ENCODE assay signal across 8 cellular contexts in the genomic region with DNA sequence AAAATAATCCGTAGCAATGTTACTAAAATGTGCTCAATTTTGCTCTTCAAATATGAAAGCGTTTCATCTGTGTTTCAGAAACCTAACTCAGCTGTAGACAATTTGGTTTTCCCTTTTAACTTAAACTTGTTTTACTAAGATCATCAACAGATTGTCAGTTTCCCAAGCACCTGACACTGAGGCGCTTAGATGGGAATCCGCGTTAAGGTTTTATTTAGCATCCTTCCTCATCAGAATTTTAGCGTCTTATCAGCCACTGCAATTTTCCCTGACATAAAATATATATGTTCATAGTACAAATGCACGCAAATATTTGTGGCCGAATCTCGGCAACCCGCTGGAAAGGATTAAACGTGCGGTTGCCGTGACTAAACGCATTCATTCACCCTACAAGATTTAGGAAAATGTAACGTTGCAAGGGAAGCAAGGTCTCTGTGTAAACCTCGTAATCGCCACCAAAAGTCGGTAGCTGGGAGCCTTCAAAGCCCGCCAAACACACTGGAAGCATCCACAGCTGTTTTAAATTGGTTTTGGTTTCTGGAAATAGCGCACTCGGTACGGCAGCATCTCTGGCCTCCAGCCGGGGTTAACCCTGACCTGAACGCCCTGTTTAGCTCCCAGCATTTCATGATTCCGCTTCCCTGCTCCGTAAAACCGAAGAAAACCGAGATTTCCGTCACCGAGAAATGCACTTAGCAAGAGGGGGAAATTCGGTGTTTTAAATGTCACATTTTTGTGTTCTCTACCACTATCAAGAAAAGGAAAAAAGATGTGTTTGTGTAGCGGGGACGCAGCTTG. TPM values are rescaled to one million over a fixed set of nuclear protein-coding genes. Genes with fewer than 3 reads are reported as not detected.
DNase-seq lines count a peak whose midpoint lies in the region; ATAC-seq and TF ChIP-seq lines count a peak whose summit lies in the region.

No MANE protein-coding gene starts in this region.

- H3K4me3 ChIP-seq in AG04450 (ENCODE audit: low read depth, low read length) (peak overlapping the region; percentile 75), GM23338 (peak overlapping the region; percentile 87), SJSA1 (peak overlapping the region; percentile 92), uterus (peak overlapping the region; percentile 46 to 60)

- H3K36me3 Mint-ChIP-seq in GM23338 (ENCODE audit: low read depth) = peaks cover 13% of the 10 kb centered on the region
- no peaks in the 10 kb centered on the region for H3K36me3 Mint-ChIP-seq in endothelial cell (ENCODE audit: low read depth, unreplicated experiment)

- H3K27ac ChIP-seq in AG04450 (ENCODE audit: low read depth, low read length) (peak overlapping the region; percentile 58), GM23338 (ENCODE audit: low read depth) (no peak overlapping the region), SJSA1 (peak overlapping the region; percentile 87), uterus (peak overlapping the region; percentile 78 to 87)

- H3K27me3 ChIP-seq in AG04450 (ENCODE audit: control insufficient read depth, insufficient read depth, low read length) (no peaks in the 10 kb centered on the region), GM23338 (ENCODE audit: insufficient read depth) (peaks cover 26% of the 10 kb centered on the region), SJSA1 (replicated peaks) (no peaks in the 10 kb centered on the region), uterus (no peaks in the 10 kb centered on the region)

- H3K4me3 Mint-ChIP-seq in GM23338 (peak overlapping the region; percentile 91), endothelial cell (ENCODE audit: unreplicated experiment) (peak overlapping the region; percentile 98)

- TF ChIP-seq POLR2A in uterus (IDR thresholded peaks at IDR 0.05) = no peak

- TF ChIP-seq CTCF in AG04450 (IDR thresholded peaks at IDR 0.05; ENCODE audit: low read depth, low read length) (no peak), GM23338 (conservative IDR thresholded peaks at IDR 0.05; ENCODE audit: low read depth in 2 of 2) (no peak), endothelial cell (IDR thresholded peaks at IDR 0.05; ENCODE audit: unreplicated experiment) (no peak), uterus (IDR thresholded peaks at IDR 0.05) (no peak)

- H3K27me3 Mint-ChIP-seq in GM23338 (ENCODE audit: insufficient read depth, low read depth, poor library complexity) (peaks cover 3% of the 10 kb centered on the region), endothelial cell (ENCODE audit: unreplicated experiment) (peaks cover 10% of the 10 kb centered on the region)

- peaks cover 35% of the 10 kb centered on the region for H3K79me2 ChIP-seq in GM23338 (replicated peaks; ENCODE audit: insufficient read depth)

- POLR2A ChIA-PET in AG04450 (lab: Yijun Ruan, JAX) = interaction anchor here (0.6 to 2.1 kb wide), 5 partner anchors 43 to 602 kb away, joined by 3 to 7 read pairs (median 5); no protein-coding TSS in a partner anchor

- peaks cover 20% of the 10 kb centered on the region for H3K9me3 ChIP-seq in AG04450 (ENCODE audit: control insufficient read depth, insufficient read depth, low read length)
- H3K9me3 ChIP-seq in SJSA1 (replicated peaks) = no peaks in the 10 kb centered on the region
- H3K9me3 ChIP-seq in uterus = no peaks in the 10 kb centered on the region

- intact Hi-C loops in uterus (cut with DNase I; ENCODE audit: low total_unique reads) = no loop called here

- H3K4me1 Mint-ChIP-seq in GM23338 = peaks cover 14% of the 10 kb centered on the region
- no peaks in the 10 kb centered on the region for H3K4me1 Mint-ChIP-seq in endothelial cell (ENCODE audit: unreplicated experiment)

- CTCF ChIA-PET in AG04450 (lab: Charles Lee) = interaction anchor here (0.6 to 3.2 kb wide), 20 partner anchors 8 to 1001 kb away, joined by 3 to 46 read pairs (median 5); no protein-coding TSS in a partner anchor

- H4K20me1 ChIP-seq in GM23338 (replicated peaks; ENCODE audit: insufficient read depth) = 0 out of 2 replicates have a peak, but pooled peaks cover 4% of the 10 kb centered on the region

- H3K9me2 ChIP-seq in GM23338 (ENCODE audit: insufficient read depth) = no peaks in the 10 kb centered on the region

- H3F3A ChIP-seq in GM23338 (replicated peaks; ENCODE audit: low read depth) = peaks cover 11% of the 10 kb centered on the region; the same call in 1 of the 2 replicates

- ATAC-seq in GM23338 = peak; percentile 6

- H2AFZ ChIP-seq in GM23338 = peak overlapping the region; percentile 98

- H3K9me3 Mint-ChIP-seq in GM23338 (peaks cover 20% of the 10 kb centered on the region), endothelial cell (ENCODE audit: unreplicated experiment) (peaks cover 9% of the 10 kb centered on the region)

- H3K27ac Mint-ChIP-seq in GM23338 (no peak overlapping the region), endothelial cell (ENCODE audit: unreplicated experiment) (peak overlapping the region; percentile 85)

- H3K36me3 ChIP-seq in GM23338 (ENCODE audit: insufficient read depth) (no peaks in the 10 kb centered on the region), SJSA1 (0 out of 2 replicates have a peak, but pooled peaks cover 2% of the 10 kb centered on the region), uterus (no peaks in the 10 kb centered on the region)

- DNase-seq in AG04450 (ENCODE audit: low read depth, low spot score) (no peak), GM23338 (ENCODE audit: low spot score) (peak; percentile 48), SJSA1 (ENCODE audit: low read depth in 1 of 2, low spot score in 2 of 2) (peak in 1 of 2 experiments; percentile 62), endothelial cell (ENCODE audit: low spot score) (peak; percentile 29), midbrain (lab: John Stamatoyannopoulos, UW) (peak; percentile 51), uterus (peak; percentile 29 to 51)
- no peak for DNase-seq in NK-92 treated with Interleukin-12 subunit alpha and Interleukin-12 subunit beta, amount 100 ng/mL, for 24 hours (lab: John Stamatoyannopoulos, UW)
- DNase-seq in stimulated activated CD4-positive, alpha-beta T cell treated with anti-CD3 and anti-CD28 coated beads, Interleukin-12 subunit alpha, Interleukin-12 subunit beta, amount 100 ng/mL, for 4 hours = no peak

- H3K4me1 ChIP-seq in GM23338 (ENCODE audit: insufficient read depth) (peaks cover 21% of the 10 kb centered on the region), SJSA1 (replicated peaks) (peaks cover 9% of the 10 kb centered on the region; the same call in 1 of the 2 replicates), uterus (no peaks in the 10 kb centered on the region)

- H3K4me2 ChIP-seq in GM23338 = peak overlapping the region; percentile 85

TF ChIP-seq in GM23338, 12 proteins besides CTCF, POLR2A, EP300 and RAD21 (continues in another document):
- TF ChIP-seq EZH2 (IDR thresholded peaks at IDR 0.05; ENCODE audit: low read depth, unreplicated experiment) = no peak
- no peak for TF ChIP-seq NANOG (IDR thresholded peaks at IDR 0.05; ENCODE audit: borderline replicate concordance)
- TF ChIP-seq, protein P1, sequence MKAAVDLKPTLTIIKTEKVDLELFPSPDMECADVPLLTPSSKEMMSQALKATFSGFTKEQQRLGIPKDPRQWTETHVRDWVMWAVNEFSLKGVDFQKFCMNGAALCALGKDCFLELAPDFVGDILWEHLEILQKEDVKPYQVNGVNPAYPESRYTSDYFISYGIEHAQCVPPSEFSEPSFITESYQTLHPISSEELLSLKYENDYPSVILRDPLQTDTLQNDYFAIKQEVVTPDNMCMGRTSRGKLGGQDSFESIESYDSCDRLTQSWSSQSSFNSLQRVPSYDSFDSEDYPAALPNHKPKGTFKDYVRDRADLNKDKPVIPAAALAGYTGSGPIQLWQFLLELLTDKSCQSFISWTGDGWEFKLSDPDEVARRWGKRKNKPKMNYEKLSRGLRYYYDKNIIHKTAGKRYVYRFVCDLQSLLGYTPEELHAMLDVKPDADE (IDR thresholded peaks at IDR 0.05) = no peak

RNA-seq across cellular contexts. Expression of a gene that starts 1.0 kb away (rescaled TPM):
- polyA plus RNA-seq in AG04450 (2011; rRNA removed) (76.1 and 76.7 TPM in 2 replicates), GM23338 (2016; fragmentation: Nextera tagmentation; extraction: Ambion mirVana) (53.5 and 54.8 TPM in 2 replicates)
- 33.4 and 48.5 TPM in 2 replicates for polyA minus RNA-seq in AG04450 (2011; rRNA and poly(A)+ RNA removed)
- 46.1 and 52.1 TPM in 2 replicates for total RNA-seq in GM23338 (2014; rRNA removed; shearing (Covaris generic))
- 117 and 123 TPM in 2 replicates for total RNA-seq in SJSA1 (2014; rRNA removed; shearing (Covaris generic))
- total RNA-seq in endothelial cell (ENCODE audit: unreplicated experiment) (37.7 TPM), uterus (100 to 1,000 TPM; 118 to 790 (median 182) TPM)

Comparison
In these comparisons a context has a peak if more than half of its experiments do, and no peak if none do; other contexts are left out.
1. DNase-seq: peak in GM23338 (single experiment), endothelial cell (single experiment), midbrain (single experiment) and uterus (2 of 2); none in AG04450 (single experiment), NK-92 treated with Interleukin-12 subunit alpha and Interleukin-12 subunit beta, amount 100 ng/mL, for 24 hours (single experiment) and stimulated activated CD4-positive, alpha-beta T cell treated with anti-CD3 and anti-CD28 coated beads, Interleukin-12 subunit alpha, Interleukin-12 subunit beta, amount 100 ng/mL, for 4 hours (single experiment).
2. Peak in every context shown above with its lines, with median percentiles within 50 percentile points of each other: H3K4me3 ChIP-seq.